In genomic region chr10:47088656-47089354, GRCh38 we compare ENCODE assay signal across 23 cellular contexts.
"Had no signal": no experiment of that assay in that cellular context is flagged by ENCODE, and none has a peak within 500 bp of the region (broad histone marks: within the 10 kb centered on the region; RNA-seq: fewer than 3 reads in every experiment).

No MANE protein-coding gene starts in this region.

- H3K27me3 ChIP-seq: cardiac muscle cell, esophagus muscularis mucosa, heart right ventricle, neutrophil, testis had no signal

- ATAC-seq: activated naive CD4-positive, alpha-beta T cell treated with anti-CD3 and anti-CD28 coated beads, Interleukin-2, amount 50 U/mL, for 72 hours; activated T-cell treated with anti-CD3 and anti-CD28 coated beads, Interleukin-2, amount 50 U/mL, for 72 hours; mucosa of descending colon; sciatic nerve; stimulated activated naive CD8-positive, alpha-beta T cell treated with anti-CD3 and anti-CD28 coated beads, Interleukin-15, Interleukin-2, amounts not matched to agents 100 U/mL and 50 U/mL, for 24 hours had no signal

- H3K4me1 Mint-ChIP-seq: brain, nephron had no signal

- H3K36me3 Mint-ChIP-seq: activated naive CD4-positive, alpha-beta T cell treated with anti-CD3 and anti-CD28 coated beads, Interleukin-2, amount 50 U/mL, for 72 hours; brain had no signal

- DNase-seq: activated CD4-positive, alpha-beta T cell treated with anti-CD3 and anti-CD28 coated beads for 4 hours; activated CD4-positive, alpha-beta T cell treated with anti-CD3 and anti-CD28 coated beads, Interleukin-2, amount 50 U/mL, for 4 hours; activated naive CD4-positive, alpha-beta T cell; activated T-cell treated with anti-CD3 and anti-CD28 coated beads for 4 hours; activated T-cell treated with anti-CD3 and anti-CD28 coated beads, Interleukin-2, amount 50 U/mL, for 72 hours; foreskin melanocyte; heart right ventricle; mucosa of descending colon; stimulated activated CD4-positive, alpha-beta T cell treated with anti-CD3 and anti-CD28 coated beads, Interleukin-12 subunit alpha, Interleukin-12 subunit beta, amount 100 ng/mL, for 4 hours; stimulated activated CD4-positive, alpha-beta T cell treated with anti-CD3 and anti-CD28 coated beads, Interleukin-4, amount 100 ng/mL, for 1 hour; stimulated activated naive CD8-positive, alpha-beta T cell treated with anti-CD3 and anti-CD28 coated beads, Interleukin-15, Interleukin-2, amounts not matched to agents 100 U/mL and 50 U/mL, for 24 hours; testis; trophoblast cell had no signal

- H3K4me3 Mint-ChIP-seq: activated T-cell treated with anti-CD3 and anti-CD28 coated beads, Interleukin-2, amount 50 U/mL, for 72 hours; brain; nephron had no signal

- H3K4me3 ChIP-seq: cardiac muscle cell, esophagus muscularis mucosa, heart right ventricle, lung, mucosa of descending colon, skin epidermis, testis had no signal

- H3K27ac Mint-ChIP-seq: activated T-cell treated with anti-CD3 and anti-CD28 coated beads, Interleukin-2, amount 50 U/mL, for 72 hours; nephron had no signal

- H3K27ac ChIP-seq: cardiac muscle cell, esophagus muscularis mucosa, heart right ventricle, neutrophil, skin epidermis, testis, VCaP had no signal

- H3K9me3 Mint-ChIP-seq: activated naive CD4-positive, alpha-beta T cell treated with anti-CD3 and anti-CD28 coated beads, Interleukin-2, amount 50 U/mL, for 72 hours; activated T-cell treated with anti-CD3 and anti-CD28 coated beads, Interleukin-2, amount 50 U/mL, for 72 hours; nephron had no signal

- H3K9me3 ChIP-seq: esophagus muscularis mucosa, heart right ventricle, mucosa of descending colon, neutrophil, testis had no signal

- H3K36me3 ChIP-seq: cardiac muscle cell, esophagus muscularis mucosa, heart right ventricle, neutrophil had no signal

- H3K4me1 ChIP-seq: esophagus muscularis mucosa, heart right ventricle, testis had no signal
